In genomic region chr15:66658855-66659254, GRCh38 we compare ENCODE assay signal across 24 cellular contexts. TPM values are rescaled to one million over a fixed set of nuclear protein-coding genes. Genes with fewer than 3 reads are reported as not detected.
A peak's percentile ranks its signal among the peaks of the same experiment; 100 is the strongest.
DNase-seq lines count a peak whose midpoint lies in the region; ATAC-seq and TF ChIP-seq lines count a peak whose summit lies in the region.
"Had no signal": no experiment of that assay in that cellular context is flagged by ENCODE, and none has a peak within 500 bp of the region (broad histone marks: within the 10 kb centered on the region; RNA-seq: fewer than 3 reads in every experiment).

No MANE protein-coding gene starts in this region.

- no TSS peak for BruUV-seq in A673 (replicated peaks; lab: Mats Ljungman, UMichigan)
- BruUV-seq in IMR-90 (replicated peaks; lab: Mats Ljungman, UMichigan): no TSS peak

- H2AFZ ChIP-seq in IMR-90 (replicated peaks; ENCODE audit: low read length, poor library complexity) (no peak overlapping the region), trophoblast cell (ENCODE audit: insufficient read depth, low read length, poor library complexity) (no peak overlapping the region)
- H2AFZ ChIP-seq: PC-9 had no signal

- no peak overlapping the region for H2BK20ac ChIP-seq in IMR-90 (ENCODE audit: low read depth, low read length)

- H3K23ac ChIP-seq in IMR-90 (ENCODE audit: low read depth, low read length): no peak overlapping the region
- H3K23ac ChIP-seq in trophoblast cell (ENCODE audit: low read length): no peak overlapping the region

- no peak overlapping the region for H2BK15ac ChIP-seq in IMR-90 (ENCODE audit: low read depth, low read length)

- ATAC-seq in IMR-90 (ENCODE audit: low read depth) (no peak), lower lobe of right lung (no peak)
- ATAC-seq: A549 had no signal

- CTCF ChIA-PET in A673 (lab: Charles Lee): no interaction called here
- CTCF ChIA-PET in IMR-90 (lab: Yijun Ruan, JAX): no interaction called here

- H2BK120ac ChIP-seq in IMR-90 (ENCODE audit: low read depth, low read length) (no peak overlapping the region), trophoblast cell (ENCODE audit: insufficient read depth, low read length, poor library complexity) (no peak overlapping the region)

- H3K27ac ChIP-seq in A673 (ENCODE audit: low read depth, low read length, poor library complexity, severe bottlenecking) (peak overlapping the region; percentile 29), IMR-90 (ENCODE audit: insufficient read depth, low read length) (no peak overlapping the region), lower lobe of right lung (peak overlapping the region; percentile 76), trophoblast cell (ENCODE audit: low read depth, low read length) (no peak overlapping the region)
- H3K27ac ChIP-seq: A549, PC-9 had no signal

- H3K9me3 ChIP-seq in A673 (ENCODE audit: low read depth, low read length, poor library complexity, severe bottlenecking): no peaks in the 10 kb centered on the region
- no peaks in the 10 kb centered on the region for H3K9me3 ChIP-seq in IMR-90 (ENCODE audit: control insufficient read depth, insufficient read depth, low read length)
- H3K9me3 ChIP-seq in lower lobe of right lung: no peaks in the 10 kb centered on the region
- H3K9me3 ChIP-seq in trophoblast cell (ENCODE audit: insufficient read depth, low read depth, low read length): no peaks in the 10 kb centered on the region
- H3K9me3 ChIP-seq: A549, BE2C, SK-N-SH had no signal

- no peak overlapping the region for H3K18ac ChIP-seq in IMR-90 (ENCODE audit: low read depth, low read length)
- H3K18ac ChIP-seq in trophoblast cell (ENCODE audit: low read length): no peak overlapping the region

- H3K79me2 ChIP-seq in trophoblast cell (ENCODE audit: control insufficient read depth, insufficient read depth, low read length, poor library complexity): no peaks in the 10 kb centered on the region

- DNase-seq in A673 (ENCODE audit: low spot score) (no peak), IMR-90 (no peak), lower lobe of right lung (no peak), trophoblast cell (no peak), glomerular visceral epithelial cell (ENCODE audit: extremely low spot score) (no peak)
- DNase-seq in activated naive CD4-positive, alpha-beta T cell treated with Interleukin-2 at 50 U/mL for 16 hours: no peak
- no peak for DNase-seq in stimulated activated CD4-positive, alpha-beta T cell treated with anti-CD3 and anti-CD28 coated beads, Interleukin-1b, Interleukin-23, amount 100 ng/mL, for 48 hours
- DNase-seq: BE2C, EL, GF-D8, H9, KBM-7, MM.1S, NCI-H1048, NCI-H1417 treated with DMSO at 0.1 percent for 48 hours, NCI-H187, NCI-H2107, NCI-H446 treated with DMSO at 0.1 percent for 48 hours, NCI-H526 treated with DMSO at 0.1 percent for 48 hours, PC-9, RPMI8226, SHP77 treated with DMSO at 0.1 percent for 48 hours, SK-N-SH had no signal

- H3K9ac ChIP-seq in IMR-90 (ENCODE audit: low read depth, low read length): no peak overlapping the region
- H3K9ac ChIP-seq in trophoblast cell (ENCODE audit: low read length): no peak overlapping the region
- H3K9ac ChIP-seq: SK-N-SH had no signal

- H3K4me1 ChIP-seq in A673 (ENCODE audit: insufficient read depth, low read length, poor library complexity, severe bottlenecking) (peaks cover 29% of the 10 kb centered on the region), IMR-90 (ENCODE audit: control insufficient read depth, insufficient read depth, low read length) (no peaks in the 10 kb centered on the region; the same call in 1 of the 2 replicates), lower lobe of right lung (peaks cover 39% of the 10 kb centered on the region), trophoblast cell (ENCODE audit: control insufficient read depth in 1 of 2, insufficient read depth in 2 of 2, low read length in 2 of 2) (peaks cover 39 to 44% of the 10 kb centered on the region in 2 experiments)
- H3K4me1 ChIP-seq: A549 had no signal

- no peak for TF ChIP-seq RAD21 in IMR-90 (IDR thresholded peaks at IDR 0.05; ENCODE audit: low read length)

- in situ Hi-C loops in IMR-90 (cut with MboI; ENCODE audit: low sequenced_read_pairs): no loop called here

- H3K4me3 ChIP-seq in A673 (ENCODE audit: low read depth, low read length, poor library complexity, severe bottlenecking) (no peak overlapping the region), IMR-90 (ENCODE audit: insufficient read depth, low read depth, low read length) (no peak overlapping the region), lower lobe of right lung (no peak overlapping the region), trophoblast cell (ENCODE audit: low read depth, low read length) (no peak overlapping the region)
- H3K4me3 ChIP-seq: A549, PC-9 had no signal

- dilution Hi-C loops in IMR-90 (cut with HindIII; ENCODE audit: low sequenced_read_pairs, unreplicated experiment): no loop called here

- TF ChIP-seq POLR2A in IMR-90 (IDR thresholded peaks at IDR 0.05; ENCODE audit: low read depth, low read length): no peak

- H4K12ac ChIP-seq in trophoblast cell (ENCODE audit: low read depth, low read length): no peak overlapping the region

- H4K8ac ChIP-seq in IMR-90 (ENCODE audit: low read depth in 2 of 2, low read length in 2 of 2): no peak overlapping the region
- no peak overlapping the region for H4K8ac ChIP-seq in trophoblast cell (ENCODE audit: low read depth, low read length)

- H3K4me2 ChIP-seq in IMR-90 (ENCODE audit: low read depth, low read length) (no peak overlapping the region), trophoblast cell (ENCODE audit: low read length) (no peak overlapping the region)
- H3K4me2 ChIP-seq: A549, PC-9, SK-N-SH had no signal

- H3K27me3 ChIP-seq in A673 (replicated peaks; ENCODE audit: insufficient read depth, low read depth, low read length, poor library complexity): no peaks in the 10 kb centered on the region
- H3K27me3 ChIP-seq in IMR-90 (ENCODE audit: control insufficient read depth, insufficient read depth, low read length): 0 out of 2 replicates have a peak, but pooled peaks cover 4% of the 10 kb centered on the region
- no peaks in the 10 kb centered on the region for H3K27me3 ChIP-seq in lower lobe of right lung (ENCODE audit: low read depth)
- no peaks in the 10 kb centered on the region for H3K27me3 ChIP-seq in trophoblast cell (ENCODE audit: insufficient read depth, low read length)
- H3K27me3 ChIP-seq: BE2C had no signal

- no peak overlapping the region for H2AK9ac ChIP-seq in IMR-90 (replicated peaks; ENCODE audit: low read depth, low read length, poor library complexity)

- H4K5ac ChIP-seq in IMR-90 (ENCODE audit: low read depth, low read length): no peak overlapping the region

- H3K79me1 ChIP-seq in IMR-90 (ENCODE audit: low read depth in 1 of 2, low read length in 2 of 2) (no peaks in the 10 kb centered on the region), trophoblast cell (ENCODE audit: low read length) (peaks cover 37% of the 10 kb centered on the region)

- H3K36me3 ChIP-seq in A673 (ENCODE audit: insufficient read depth, low read length, poor library complexity, severe bottlenecking): no peaks in the 10 kb centered on the region
- H3K36me3 ChIP-seq in IMR-90 (ENCODE audit: control insufficient read depth, insufficient read depth, low read length): no peaks in the 10 kb centered on the region
- H3K36me3 ChIP-seq in lower lobe of right lung: no peaks in the 10 kb centered on the region
- no peaks in the 10 kb centered on the region for H3K36me3 ChIP-seq in trophoblast cell (ENCODE audit: control insufficient read depth in 1 of 2, insufficient read depth in 2 of 2, low read length in 2 of 2)

- H3K56ac ChIP-seq in IMR-90 (ENCODE audit: extremely low read depth, insufficient read depth, low read length): no peak overlapping the region

- H2AK5ac ChIP-seq in IMR-90 (ENCODE audit: low read depth, low read length) (0 out of 2 replicates have a peak overlapping the region, but pooled peaks have one; percentile 24), trophoblast cell (ENCODE audit: low read length) (peak overlapping the region; percentile 52)

- H3K14ac ChIP-seq in IMR-90 (replicated peaks; ENCODE audit: low read depth, low read length) (no peak overlapping the region), trophoblast cell (ENCODE audit: low read length) (no peak overlapping the region)

- H4K91ac ChIP-seq in IMR-90 (ENCODE audit: insufficient read depth, low read depth, low read length) (no peak overlapping the region), trophoblast cell (ENCODE audit: low read depth, low read length) (no peak overlapping the region)

- WGBS in IMR-90 (ENCODE audit: extremely low coverage in 2 of 2, insufficient read length in 1 of 2), 2 experiments: 83% methylated on average over 1 of the region's 2 CpGs; no CpG with 5 or more reads in 1 of the 2 experiments
- no CpG with 5 or more reads among the region's 2 CpGs for WGBS in trophoblast cell (ENCODE audit: extremely low coverage, insufficient coverage, insufficient read length)

- no peaks in the 10 kb centered on the region for H4K20me1 ChIP-seq in IMR-90 (ENCODE audit: insufficient read depth, low read length)

- TF ChIP-seq CTCF in A673 (conservative IDR thresholded peaks at IDR 0.05; ENCODE audit: low read depth, low read length) (no peak), IMR-90 (conservative IDR thresholded peaks at IDR 0.05; ENCODE audit: low read depth, low read length) (no peak), lower lobe of right lung (IDR thresholded peaks at IDR 0.05) (no peak)

- H3K4ac ChIP-seq in IMR-90 (ENCODE audit: low read depth, low read length) (no peak overlapping the region), trophoblast cell (ENCODE audit: low read depth, low read length) (no peak overlapping the region)

- POLR2A ChIA-PET in A673 (lab: Charles Lee; ENCODE audit: low non-redundant PET): no interaction called here
- POLR2A ChIA-PET in IMR-90 (lab: Charles Lee; ENCODE audit: unreplicated experiment): no interaction called here

- intact Hi-C loops in A673 (cut with micrococcal nuclease; ENCODE audit: unreplicated experiment) (no loop called here), IMR-90 (cut with micrococcal nuclease) (no loop called here), lower lobe of right lung (cut with DNase I) (no loop called here)

- H2BK12ac ChIP-seq in trophoblast cell (ENCODE audit: low read length): peak overlapping the region; percentile 73

- H2BK5ac ChIP-seq in IMR-90 (ENCODE audit: low read depth, low read length, poor library complexity, severe bottlenecking) (no peak overlapping the region), trophoblast cell (ENCODE audit: low read depth, low read length, poor library complexity) (no peak overlapping the region)

- H3K9me1 ChIP-seq in IMR-90 (ENCODE audit: insufficient read depth, low read length): peaks cover 4% of the 10 kb centered on the region

RNA-seq across cellular contexts. Expression of gene SMAD6, which starts 43.2 kb away (rescaled TPM):
- total RNA-seq in A673 (2021): 50.1 and 63.9 TPM in 2 replicates
- total RNA-seq in IMR-90 (2012; rRNA removed): 3.6 and 4.8 TPM in 2 replicates
- polyA plus RNA-seq in IMR-90 (2012; rRNA removed): 8.5 and 13.6 TPM in 2 replicates
- 4.7 and 9.3 TPM in 2 replicates for polyA plus RNA-seq in IMR-90 (2012; cell fraction: cytosol; rRNA removed)
- polyA plus RNA-seq in IMR-90 (2012; cell fraction: nucleus; rRNA removed; ENCODE audit: low replicate concordance): 17.3 and 42.6 TPM in 2 replicates
- 159 TPM for total RNA-seq in lower lobe of right lung
- 29.5 and 30.6 TPM in 2 replicates for polyA plus RNA-seq in trophoblast cell (2013)

Comparison
In these comparisons a context has a peak if more than half of its experiments do, and no peak if none do; other contexts are left out.
1. H3K27ac ChIP-seq: peak in A673 (single experiment) and lower lobe of right lung (single experiment); none in IMR-90 (single experiment) and trophoblast cell (single experiment).